23 cellular contexts compared by ENCODE assay signal in the genomic region with DNA sequence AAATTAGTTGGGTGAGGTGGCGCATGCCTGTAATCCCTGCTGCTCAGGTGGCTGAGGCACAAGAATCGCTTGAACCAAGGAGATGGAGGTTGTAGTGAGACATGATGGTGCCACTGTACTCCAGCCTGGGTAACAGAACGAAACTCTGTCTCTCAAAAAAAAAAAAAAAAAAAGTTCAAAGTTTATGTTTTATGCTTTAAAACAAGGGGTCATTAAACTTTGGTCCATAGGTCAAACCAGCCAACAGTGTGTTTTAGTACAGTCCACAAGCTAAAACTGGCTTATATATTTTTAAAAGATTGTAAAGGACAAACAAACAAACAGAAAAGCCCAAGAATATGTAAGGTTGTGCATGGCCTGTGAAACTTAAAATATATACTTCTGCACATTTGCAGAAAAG.
"Had no signal": no experiment of that assay in that cellular context is flagged by ENCODE, and none has a peak within 500 bp of the region (broad histone marks: within the 10 kb centered on the region; RNA-seq: fewer than 3 reads in every experiment).

No MANE protein-coding gene starts in this region.

- H3K27ac ChIP-seq: KMS-11, RWPE1 had no signal

- H3K9me3 ChIP-seq: SK-N-SH had no signal

- H3K4me3 ChIP-seq: K562 had no signal

- DNase-seq: Kasumi-1; MM.1S; NCI-H1092 treated with DMSO at 0.1 percent for 48 hours; NCI-H146; NCI-H1694 treated with DMSO at 0.1 percent for 48 hours; NCI-H1930; NCI-H2081; NCI-H2107; NCI-H2227 treated with DMSO at 0.1 percent for 48 hours; NCI-H446; NCI-H510A; NCI-H524 treated with DMSO at 0.1 percent for 48 hours; NCI-H69; NCI-H774; NK-92 treated with Interleukin-12 subunit alpha and Interleukin-12 subunit beta, amount 100 ng/mL, for 24 hours; PC-3; SHP77; SK-N-SH; SW 1271 had no signal

- H3K4me2 ChIP-seq: KMS-11, SK-N-SH had no signal

- ATAC-seq: K562, Panc1, PC-3 had no signal

- H3K9ac ChIP-seq: KMS-11, SK-N-SH had no signal
